9 cellular contexts compared by ENCODE assay signal in genomic region chr6:89597988-89598387, GRCh38. TPM values are rescaled to one million over a fixed set of nuclear protein-coding genes. Genes with fewer than 3 reads are reported as not detected.
DNase-seq lines count a peak whose midpoint lies in the region; ATAC-seq, FAIRE-seq and TF ChIP-seq lines count a peak whose summit lies in the region.
"Had no signal": no experiment of that assay in that cellular context is flagged by ENCODE, and none has a peak within 500 bp of the region (broad histone marks: within the 10 kb centered on the region; RNA-seq: fewer than 3 reads in every experiment).

No MANE protein-coding gene starts in this region.

- CTCF ChIA-PET in HEK293 (lab: Yijun Ruan, JAX) (interaction anchor here (0.7 to 6.9 kb wide), 9 partner anchors 10 to 226 kb away, joined by 3 to 45 read pairs (median 4); partner anchors contain the start of gene ANKRD6), PC-9 (lab: Charles Lee) (no interaction called here)
- CTCF ChIA-PET in CD4-positive, alpha-beta T cell (lab: Charles Lee): no interaction called here

- no peaks in the 10 kb centered on the region for H3K9me3 ChIP-seq in HEK293 (ENCODE audit: control insufficient read depth, insufficient read depth, low read depth, low read length)
- no peaks in the 10 kb centered on the region for H3K9me3 ChIP-seq in PC-9 (ENCODE audit: insufficient read depth, low read depth)
- H3K9me3 ChIP-seq in CD4-positive, alpha-beta T cell (ENCODE audit: control insufficient read depth, low read length): no peaks in the 10 kb centered on the region
- no peaks in the 10 kb centered on the region for H3K9me3 ChIP-seq in small intestine (ENCODE audit: control insufficient read depth, low read depth)

- H3K9me2 ChIP-seq in PC-9 (ENCODE audit: insufficient read depth): no peaks in the 10 kb centered on the region

- no peaks in the 10 kb centered on the region for H3K36me3 Mint-ChIP-seq in CD4-positive, alpha-beta T cell (ENCODE audit: low read depth)
- H3K36me3 Mint-ChIP-seq in glutamatergic neuron (ENCODE audit: unreplicated experiment): no peaks in the 10 kb centered on the region

- no peak overlapping the region for H3K4me3 Mint-ChIP-seq in CD4-positive, alpha-beta T cell
- no peak overlapping the region for H3K4me3 Mint-ChIP-seq in glutamatergic neuron (ENCODE audit: unreplicated experiment)

- no peak for FAIRE-seq in small intestine (lab: Jason Lieb, UNC)
- FAIRE-seq: colon had no signal

- POLR2A ChIA-PET in HEK293 (lab: Yijun Ruan, JAX) (interaction anchor here (0.5 kb wide), 1 partner anchor 408 kb away, joined by 3 read pairs; no protein-coding TSS in a partner anchor), PC-9 (lab: Charles Lee; ENCODE audit: unreplicated experiment) (no interaction called here)
- POLR2A ChIA-PET in CD4-positive, alpha-beta T cell (lab: Charles Lee): no interaction called here

- peak; percentile 16 to 67 for DNase-seq in PC-9
- peak; percentile 3 for DNase-seq in fibroblast of the conjunctiva (ENCODE audit: low read depth)
- DNase-seq in CD4-positive, alpha-beta T cell: no peak
- DNase-seq in small intestine: no peak
- DNase-seq in glutamatergic neuron: no peak
- no peak for DNase-seq in activated naive CD4-positive, alpha-beta T cell (lab: John Stamatoyannopoulos, UW)

- no peaks in the 10 kb centered on the region for H3K27me3 Mint-ChIP-seq in CD4-positive, alpha-beta T cell
- peaks cover 2% of the 10 kb centered on the region for H3K27me3 Mint-ChIP-seq in glutamatergic neuron (ENCODE audit: unreplicated experiment)

- no TSS peak for BruUV-seq in PC-9 (replicated peaks; lab: Mats Ljungman, UMichigan)

- H3K27ac ChIP-seq in C4-2B: no peak overlapping the region
- H3K27ac ChIP-seq in HEK293 (ENCODE audit: extremely low read depth, low read depth, low read length): no peak overlapping the region
- H3K27ac ChIP-seq in PC-9: no peak overlapping the region
- no peak overlapping the region for H3K27ac ChIP-seq in CD4-positive, alpha-beta T cell (ENCODE audit: low read depth, low read length)
- no peak overlapping the region for H3K27ac ChIP-seq in small intestine (ENCODE audit: low read depth in 1 of 2, low read length in 1 of 2)

- no peak for ATAC-seq in CD4-positive, alpha-beta T cell (ENCODE audit: poor library complexity)

- H3K4me1 ChIP-seq in HEK293 (ENCODE audit: control insufficient read depth, insufficient read depth, low read length) (no peaks in the 10 kb centered on the region), PC-9 (replicated peaks; ENCODE audit: insufficient read depth) (no peaks in the 10 kb centered on the region), small intestine (ENCODE audit: control insufficient read depth in 2 of 2, insufficient read depth in 1 of 2, low read depth in 1 of 2, low read length in 1 of 2) (no peaks in the 10 kb centered on the region)

- no peak overlapping the region for H2AFZ ChIP-seq in PC-9

- intact Hi-C loops in PC-9 (cut with micrococcal nuclease; ENCODE audit: unreplicated experiment): loop anchor here (1.0 kb wide), 1 partner anchor 165 kb away; the partner anchor contains the start of gene ANKRD6
- intact Hi-C loops in CD4-positive, alpha-beta T cell (cut with DNase I, micrococcal nuclease): no loop called here

- H3K36me3 ChIP-seq in HEK293 (ENCODE audit: control insufficient read depth in 2 of 2, insufficient read depth in 1 of 2, low read length in 2 of 2) (no peaks in the 10 kb centered on the region), PC-9 (ENCODE audit: low read depth) (no peaks in the 10 kb centered on the region), small intestine (ENCODE audit: control insufficient read depth in 2 of 2, insufficient read depth in 2 of 2, low read length in 2 of 2) (no peaks in the 10 kb centered on the region)

- no peaks in the 10 kb centered on the region for H3K79me2 ChIP-seq in PC-9 (ENCODE audit: low read depth)

- no peaks in the 10 kb centered on the region for H3K27me3 ChIP-seq in PC-9 (ENCODE audit: insufficient read depth, low read depth)
- H3K27me3 ChIP-seq in CD4-positive, alpha-beta T cell (ENCODE audit: control insufficient read depth, insufficient read depth, low read length): no peaks in the 10 kb centered on the region
- H3K27me3 ChIP-seq in small intestine (ENCODE audit: control insufficient read depth in 2 of 2, insufficient read depth in 2 of 2, low read length in 2 of 2): no peaks in the 10 kb centered on the region

- no peaks in the 10 kb centered on the region for H3K9me3 Mint-ChIP-seq in CD4-positive, alpha-beta T cell
- H3K9me3 Mint-ChIP-seq in glutamatergic neuron (ENCODE audit: unreplicated experiment): peaks cover 1% of the 10 kb centered on the region

- no peaks in the 10 kb centered on the region for H3F3A ChIP-seq in PC-9 (ENCODE audit: insufficient read depth, low read depth)

- H3K27ac Mint-ChIP-seq in CD4-positive, alpha-beta T cell: no peak overlapping the region
- H3K27ac Mint-ChIP-seq in glutamatergic neuron (ENCODE audit: unreplicated experiment): no peak overlapping the region

- WGBS in small intestine, 3 donors: 28 to 65% (median 51%) methylated on average over 3 of the region's 3 CpGs

- no peaks in the 10 kb centered on the region for H4K20me1 ChIP-seq in PC-9 (ENCODE audit: insufficient read depth)

- peak overlapping the region; percentile 42; the same call in 1 of the 2 replicates for H3K4me2 ChIP-seq in PC-9

- H3K4me1 Mint-ChIP-seq in CD4-positive, alpha-beta T cell (ENCODE audit: low read depth): peaks cover 17% of the 10 kb centered on the region
- no peaks in the 10 kb centered on the region for H3K4me1 Mint-ChIP-seq in glutamatergic neuron (ENCODE audit: low read depth, unreplicated experiment)

- H3K4me3 ChIP-seq in HEK293 (ENCODE audit: low read depth, low read length) (no peak overlapping the region), PC-9 (no peak overlapping the region), small intestine (ENCODE audit: low read depth in 1 of 2, low read length in 2 of 2) (no peak overlapping the region)

- TF ChIP-seq CTCF in C4-2B (conservative IDR thresholded peaks at IDR 0.05) (peak; percentile 19), HEK293 (tag by site-specific recombination; IDR thresholded peaks at IDR 0.05) (no peak), PC-9 (conservative IDR thresholded peaks at IDR 0.05) (peak; percentile 55), glutamatergic neuron (IDR thresholded peaks at IDR 0.05; ENCODE audit: partially characterized antibody, unreplicated experiment) (no peak)
- TF ChIP-seq CTCF in CD4-positive, alpha-beta T cell (IDR thresholded peaks at IDR 0.05): no peak

TF ChIP-seq in HEK293, 187 proteins besides CTCF, POLR2A, EP300 and RAD21:
- TF ChIP-seq ZNF654 (tag by site-specific recombination; IDR thresholded peaks at IDR 0.05; ENCODE audit: low read depth) (peak; percentile 60), EGR2 (tag by site-specific recombination; IDR thresholded peaks at IDR 0.05; ENCODE audit: low read depth) (no peak), ZNF610 (tag by site-specific recombination; IDR thresholded peaks at IDR 0.05; ENCODE audit: borderline replicate concordance) (no peak), ZNF394 (tag by site-specific recombination; IDR thresholded peaks at IDR 0.05; ENCODE audit: borderline replicate concordance) (no peak), ZBTB17 (tag by site-specific recombination; IDR thresholded peaks at IDR 0.05) (no peak), PBX3 (CRISPR knock-in tag; IDR thresholded peaks at IDR 0.05) (no peak), RBAK (tag by site-specific recombination; IDR thresholded peaks at IDR 0.05) (no peak), GFI1B (tag by site-specific recombination; IDR thresholded peaks at IDR 0.05) (no peak), SCRT2 (tag by site-specific recombination; IDR thresholded peaks at IDR 0.05) (peak; percentile 76)
- TF ChIP-seq, protein P1, sequence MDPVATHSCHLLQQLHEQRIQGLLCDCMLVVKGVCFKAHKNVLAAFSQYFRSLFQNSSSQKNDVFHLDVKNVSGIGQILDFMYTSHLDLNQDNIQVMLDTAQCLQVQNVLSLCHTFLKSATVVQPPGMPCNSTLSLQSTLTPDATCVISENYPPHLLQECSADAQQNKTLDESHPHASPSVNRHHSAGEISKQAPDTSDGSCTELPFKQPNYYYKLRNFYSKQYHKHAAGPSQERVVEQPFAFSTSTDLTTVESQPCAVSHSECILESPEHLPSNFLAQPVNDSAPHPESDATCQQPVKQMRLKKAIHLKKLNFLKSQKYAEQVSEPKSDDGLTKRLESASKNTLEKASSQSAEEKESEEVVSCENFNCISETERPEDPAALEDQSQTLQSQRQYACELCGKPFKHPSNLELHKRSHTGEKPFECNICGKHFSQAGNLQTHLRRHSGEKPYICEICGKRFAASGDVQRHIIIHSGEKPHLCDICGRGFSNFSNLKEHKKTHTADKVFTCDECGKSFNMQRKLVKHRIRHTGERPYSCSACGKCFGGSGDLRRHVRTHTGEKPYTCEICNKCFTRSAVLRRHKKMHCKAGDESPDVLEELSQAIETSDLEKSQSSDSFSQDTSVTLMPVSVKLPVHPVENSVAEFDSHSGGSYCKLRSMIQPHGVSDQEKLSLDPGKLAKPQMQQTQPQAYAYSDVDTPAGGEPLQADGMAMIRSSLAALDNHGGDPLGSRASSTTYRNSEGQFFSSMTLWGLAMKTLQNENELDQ (tag by site-specific recombination; IDR thresholded peaks at IDR 0.05; ENCODE audit: low read depth): no peak

RNA-seq across cellular contexts. Expression of gene LYRM2, which starts 40.6 kb away (rescaled TPM):
- total RNA-seq in PC-9 (2021) (16.7 and 24.2 TPM in 2 replicates), glutamatergic neuron (ENCODE audit: unreplicated experiment) (30.2 TPM)
- total RNA-seq in CD4-positive, alpha-beta T cell: 10 to 100 TPM; 12.3 to 16.3 TPM
- polyA plus RNA-seq in small intestine: 10 to 100 TPM in 2 of 3 donors, 1 to 10 TPM in 1; 8.3 to 30.3 (median 13.8) TPM

Comparison
In these comparisons a context has a peak if more than half of its experiments do, and no peak if none do; other contexts are left out.
1. CTCF ChIP-seq: peak in C4-2B (single experiment) and PC-9 (single experiment); none in HEK293 (single experiment), CD4-positive, alpha-beta T cell (single experiment) and glutamatergic neuron (single experiment).
2. DNase-seq: peak in PC-9 (2 of 2) and fibroblast of the conjunctiva (single experiment); none in CD4-positive, alpha-beta T cell (0 of 10), small intestine (single experiment), glutamatergic neuron (single experiment) and activated naive CD4-positive, alpha-beta T cell (0 of 4).